7 cellular contexts compared by ENCODE assay signal in genomic region chr5:892390-893136, GRCh38. TPM values are rescaled to one million over a fixed set of nuclear protein-coding genes. Genes with fewer than 3 reads are reported as not detected.
DNase-seq lines count a peak whose midpoint lies in the region; ATAC-seq, FAIRE-seq and TF ChIP-seq lines count a peak whose summit lies in the region.

Gene BRD9 (minus strand): TSS chr5:892801. CDS start chr5:892657, 144 bp downstream.
Gene TRIP13 (plus strand): TSS chr5:892884. CDS start chr5:892999, 115 bp downstream.

- DNase-seq in NCI-H1417 (lab: John Stamatoyannopoulos, UW) (peak; percentile 83 to 91 (median 90)), T-helper 9 cell (peak; percentile 79), GM12878 (ENCODE audit: low read depth, low spot score) (peak; percentile 4), iPS DF 19.7 (ENCODE audit: low read depth, low spot score) (peak; percentile 17), gastrocnemius medialis (peak; percentile 52 to 68)

- H3K27ac ChIP-seq in GM12878 (ENCODE audit: control insufficient read depth, insufficient read depth), result peak within 1 kb of the TSS; percentile 88
- H3K27ac ChIP-seq in gastrocnemius medialis, result peak within 1 kb of the TSS; percentile 83 to 96 (median 92)

- H3K4me1 ChIP-seq in GM12878 (ENCODE audit: control insufficient read depth, insufficient read depth, low read length), result peaks cover 14% of the 10 kb centered on the region
- peaks cover 15 to 16% of the 10 kb centered on the region in 2 donors for H3K4me1 ChIP-seq in gastrocnemius medialis

- ATAC-seq in HG02759 (IDR thresholded peaks at IDR 0.05; ENCODE audit: unreplicated experiment), result peak; percentile 98
- peak; percentile 97 for ATAC-seq in GM12878
- ATAC-seq in gastrocnemius medialis, result peak; percentile 92 to 95

- H3K79me2 ChIP-seq in GM12878 (ENCODE audit: control insufficient read depth, insufficient read depth, low read length), result peaks cover 45% of the 10 kb centered on the region

- FAIRE-seq in GM12878 (lab: Jason Lieb, UNC), result peak; percentile 89

- peak within 1 kb of the TSS; percentile 83 for H2AFZ ChIP-seq in GM12878 (ENCODE audit: control insufficient read depth, low read depth, low read length)

- H3K4me3 ChIP-seq in GM12878 (peak within 1 kb of the TSS; percentile 97), gastrocnemius medialis (peak within 1 kb of the TSS; percentile 73 to 88 (median 78))

- no peaks in the 10 kb centered on the region for H3K9me3 ChIP-seq in GM12878 (replicated peaks; ENCODE audit: control insufficient read depth, insufficient read depth, low read length)
- no peaks in the 10 kb centered on the region for H3K9me3 ChIP-seq in gastrocnemius medialis

- 0 out of 6 replicates have a peak, but pooled peaks of 1 of the 3 experiments have one; percentile 1 for TF ChIP-seq CTCF in GM12878 (IDR thresholded peaks at IDR 0.05 in 2 of 3, conservative IDR thresholded peaks at IDR 0.05 in 1 of 3; ENCODE audit: control insufficient read depth in 2 of 3, extremely low read depth in 1 of 3, insufficient read depth in 1 of 3, low read depth in 3 of 3, low read length in 3 of 3)
- no peak for TF ChIP-seq CTCF in gastrocnemius medialis (IDR thresholded peaks at IDR 0.05 in 4 of 5, conservative IDR thresholded peaks at IDR 0.05 in 1 of 5)

- peaks cover 9 to 27% of the 10 kb centered on the region in 2 experiments; a peak in 3 of 4 replicates for H3K36me3 ChIP-seq in GM12878 (ENCODE audit: control insufficient read depth in 2 of 2, insufficient read depth in 2 of 2, low read length in 1 of 2)
- peaks cover 0 to 38% of the 10 kb centered on the region in 2 donors for H3K36me3 ChIP-seq in gastrocnemius medialis

- H3K27me3 ChIP-seq in GM12878 (replicated peaks in 1 of 2; ENCODE audit: control insufficient read depth in 2 of 2, insufficient read depth in 2 of 2, low read length in 1 of 2), result no peaks in the 10 kb centered on the region
- H3K27me3 ChIP-seq in gastrocnemius medialis, result no peaks in the 10 kb centered on the region

- in situ Hi-C loops in GM12878 (cut with MboI), result no loop called here
- in situ Hi-C loops in gastrocnemius medialis (cut with MboI; ENCODE audit: low sequenced_read_pairs in 4 of 4), result no loop called here

- H4K20me1 ChIP-seq in GM12878 (ENCODE audit: control insufficient read depth, insufficient read depth), result no peaks in the 10 kb centered on the region

- POLR2A ChIA-PET in GM12878 (lab: Charles Lee), result interaction anchor here (0.6 kb wide), 1 partner anchor 97 kb away, joined by 3 read pairs; no protein-coding TSS in a partner anchor

- peak within 1 kb of the TSS; percentile 86 for H3K4me2 ChIP-seq in GM12878 (ENCODE audit: control insufficient read depth, insufficient read depth)

- TF ChIP-seq RAD21 in GM12878 (IDR thresholded peaks at IDR 0.05; ENCODE audit: insufficient read depth, low read depth, low read length), result no peak

- peak within 1 kb of the TSS; percentile 98 for H3K9ac ChIP-seq in GM12878 (ENCODE audit: control insufficient read depth, insufficient read depth, low read length)

- TF ChIP-seq EP300 in GM12878 (IDR thresholded peaks at IDR 0.05; ENCODE audit: borderline replicate concordance in 1 of 2, control insufficient read depth in 1 of 2, low read depth in 2 of 2, low read length in 2 of 2), result no peak

- no TSS peak for BruUV-seq in GM12878 (replicated peaks; lab: Mats Ljungman, UMichigan)

- TF ChIP-seq POLR2A in GM15510 (IDR thresholded peaks at IDR 0.05; ENCODE audit: borderline replicate concordance, extremely low read depth, insufficient read length) (peak; percentile 87), GM12878 (IDR thresholded peaks at IDR 0.05; ENCODE audit: low read depth, low read length) (peak; percentile 93), gastrocnemius medialis (IDR thresholded peaks at IDR 0.05) (peak in 1 of 2 donors; percentile 57)

- WGBS in GM12878 (ENCODE audit: insufficient coverage, insufficient replicate concordance, low lambda C conversion rate, missing lambda C conversion rate), result 1% methylated on average over 73 of the region's 91 CpGs

- RAD21 ChIA-PET in GM12878 (lab: Charles Lee; ENCODE audit: unreplicated experiment), result interaction anchor here (1.6 to 2.9 kb wide), 2 partner anchors 10 to 446 kb away, joined by 4 to 12 read pairs; no protein-coding TSS in a partner anchor

- CTCF ChIA-PET in GM12878 (lab: Yijun Ruan, JAX), result interaction anchor here (1.6 to 1.9 kb wide), 2 partner anchors 8 to 10 kb away, joined by 4 to 8 read pairs; no protein-coding TSS in a partner anchor

- SMC1A ChIA-PET in GM12878 (lab: Charles Lee; ENCODE audit: uncharacterized antibody, unreplicated experiment), result interaction anchor here (0.6 to 2.2 kb wide), 3 partner anchors 10 to 434 kb away, joined by 3 to 8 read pairs (median 3); no protein-coding TSS in a partner anchor

- intact Hi-C loops in GM12878 (cut with micrococcal nuclease; ENCODE audit: unreplicated experiment), result loop anchor here (5.0 kb wide), 1 partner anchor 575 kb away; no protein-coding TSS in a partner anchor
- intact Hi-C loops in gastrocnemius medialis (cut with DNase I; ENCODE audit: low total_unique reads), result loop anchor here (1.0 to 10.0 kb wide), 4 partner anchors 108 to 452 kb away; partner anchors contain the start of genes CEP72, CLPTM1L, TPPP and ZDHHC11B

TF ChIP-seq in GM12878, 131 proteins besides CTCF, POLR2A, EP300 and RAD21 (continues in another document):
- TF ChIP-seq CBX3 (IDR thresholded peaks at IDR 0.05; ENCODE audit: borderline replicate concordance, low read depth) (no peak), EGR1 (IDR thresholded peaks at IDR 0.05; ENCODE audit: borderline replicate concordance in 1 of 2, low read depth in 2 of 2, low read length in 2 of 2) (peak; percentile 23 to 51; a peak in 1 of 3 replicates), FOXM1 (IDR thresholded peaks at IDR 0.05; ENCODE audit: low read depth, low read length) (no peak), MXI1 (IDR thresholded peaks at IDR 0.05; ENCODE audit: low read depth, low read length) (peak; percentile 98), IKZF1 (conservative IDR thresholded peaks at IDR 0.05) (peak; percentile 90)

RNA-seq across cellular contexts. Expression of gene BRD9, which starts in this region (rescaled TPM):
- total RNA-seq in GM12878 (2013; cell fraction: nucleolus; rRNA removed), result 134 and 146 TPM in 2 replicates
- total RNA-seq in GM12878 (2014; rRNA removed) (41.5 and 41.9 TPM in 2 replicates), GM12878 (2014; rRNA removed; fragmentation: Illumina TruSeq; extraction: Trizol) (27.8 and 28.9 TPM in 2 replicates), GM12878 (2021) (44.5 and 48.6 TPM in 2 replicates), gastrocnemius medialis (10 to 100 TPM; 20.3 to 28.8 (median 22.2) TPM)
- 19.5 TPM for polyA plus RNA-seq in GM12878 (2011; ENCODE audit: low read depth)
- polyA plus RNA-seq in GM12878 (2011; rRNA removed) (9.6 and 13.1 TPM in 2 replicates), GM12878 (2014; fragmentation: Illumina TruSeq; extraction: Trizol) (35.9 and 37.5 TPM in 2 replicates), GM12878 (2014; fragmentation: Nextera tagmentation; extraction: Ambion mirVana) (1 to 10 TPM; 2.0 to 4.7 TPM), GM12878 (2014; rRNA removed) (40.7 and 46.2 TPM in 2 replicates), GM12878 (2016; fragmentation: Nextera tagmentation; extraction: Ambion mirVana) (10 to 100 TPM; 29.1 to 35.7 TPM)
- polyA plus RNA-seq in GM12878 (2011; cell fraction: cytosol; rRNA removed), result 14.2 and 15.7 TPM in 2 replicates
- 99.1 and 133 TPM in 2 replicates for polyA plus RNA-seq in GM12878 (2011; cell fraction: nucleus; rRNA removed)
- 28.2 and 28.8 TPM in 2 replicates for polyA plus RNA-seq in GM12878 (2012)
- 20.3 and 22.2 TPM in 2 replicates for polyA minus RNA-seq in GM12878 (2011; rRNA and poly(A)+ RNA removed)
- 7.1 and 7.3 TPM in 2 replicates for polyA minus RNA-seq in GM12878 (2011; cell fraction: cytosol; rRNA and poly(A)+ RNA removed)
- polyA minus RNA-seq in GM12878 (2011; cell fraction: nucleus; rRNA and poly(A)+ RNA removed), result 33.6 and 52.0 TPM in 2 replicates

RNA-seq across cellular contexts. Expression of gene TRIP13, which starts in this region (rescaled TPM):
- total RNA-seq in GM12878 (2013; cell fraction: nucleolus; rRNA removed), result 11.4 and 15.2 TPM in 2 replicates
- 32.9 and 33.0 TPM in 2 replicates for total RNA-seq in GM12878 (2014; rRNA removed)
- 23.9 and 25.0 TPM in 2 replicates for total RNA-seq in GM12878 (2014; rRNA removed; fragmentation: Illumina TruSeq; extraction: Trizol)
- total RNA-seq in GM12878 (2021), result 21.9 and 27.9 TPM in 2 replicates
- 7.7 TPM for polyA plus RNA-seq in GM12878 (2011; ENCODE audit: low read depth)
- 37.6 and 40.8 TPM in 2 replicates for polyA plus RNA-seq in GM12878 (2011; rRNA removed)
- polyA plus RNA-seq in GM12878 (2011; cell fraction: cytosol; rRNA removed), result 22.8 and 25.4 TPM in 2 replicates
- 33.0 and 37.2 TPM in 2 replicates for polyA plus RNA-seq in GM12878 (2011; cell fraction: nucleus; rRNA removed)
- 9.8 and 10.6 TPM in 2 replicates for polyA plus RNA-seq in GM12878 (2012)
- polyA plus RNA-seq in GM12878 (2014; fragmentation: Illumina TruSeq; extraction: Trizol), result 31.6 and 32.5 TPM in 2 replicates
- polyA plus RNA-seq in GM12878 (2014; fragmentation: Nextera tagmentation; extraction: Ambion mirVana), result 10 to 100 TPM; 15.1 to 20.5 TPM
- 32.7 and 36.4 TPM in 2 replicates for polyA plus RNA-seq in GM12878 (2014; rRNA removed)
- 10 to 100 TPM; 62.3 to 64.9 TPM for polyA plus RNA-seq in GM12878 (2016; fragmentation: Nextera tagmentation; extraction: Ambion mirVana)
- 17.2 and 23.7 TPM in 2 replicates for polyA minus RNA-seq in GM12878 (2011; rRNA and poly(A)+ RNA removed)
- 10.9 and 16.4 TPM in 2 replicates for polyA minus RNA-seq in GM12878 (2011; cell fraction: cytosol; rRNA and poly(A)+ RNA removed)
- 6.8 and 9.8 TPM in 2 replicates for polyA minus RNA-seq in GM12878 (2011; cell fraction: nucleus; rRNA and poly(A)+ RNA removed)
- 1 to 10 TPM in 1 of 4 donors, under 1 TPM in 3; 0.41 to 1.6 (median 0.50) TPM for total RNA-seq in gastrocnemius medialis

Comparison
In these comparisons a context has a peak if more than half of its experiments do, and no peak if none do; other contexts are left out.
1. Peak in every context shown above with its lines: DNase-seq, ATAC-seq, H3K4me3 ChIP-seq and H3K27ac ChIP-seq.
2. RNA of gene TRIP13 (total RNA-seq): 11.4 to 33.0 TPM in GM12878; 0.41 to 1.6 TPM in gastrocnemius medialis; every median in the first group is over 4 times any median in the second.
3. DNase-seq: peak in every context shown above with its lines; median percentile 90 in NCI-H1417; 79 in T-helper 9 cell; 60 in gastrocnemius medialis; 17 in iPS DF 19.7; 4 in GM12878.